ENCODE assay signal across 8 cellular contexts in genomic region chr3:42031808-42032475, GRCh38. TPM values are rescaled to one million over a fixed set of nuclear protein-coding genes. Genes with fewer than 3 reads are reported as not detected.
DNase-seq lines count a peak whose midpoint lies in the region; ATAC-seq and TF ChIP-seq lines count a peak whose summit lies in the region.

No MANE protein-coding gene starts in this region.

- H3K27me3 ChIP-seq in GM23248 (replicated peaks; ENCODE audit: insufficient read depth) (no peaks in the 10 kb centered on the region), ascending aorta (no peaks in the 10 kb centered on the region), gastrocnemius medialis (no peaks in the 10 kb centered on the region), MM.1S (replicated peaks; ENCODE audit: insufficient read depth, low read length) (no peaks in the 10 kb centered on the region)

- H3K9ac ChIP-seq in GM23248 (peak overlapping the region; percentile 73), MM.1S (ENCODE audit: low read length) (no peak overlapping the region)

- H3K4me1 ChIP-seq in GM23248 (ENCODE audit: insufficient read depth) (peaks cover 52% of the 10 kb centered on the region), ascending aorta (peaks cover 15 to 42% of the 10 kb centered on the region in 2 donors), gastrocnemius medialis (peaks cover 66 to 68% of the 10 kb centered on the region in 2 donors), MM.1S (ENCODE audit: low read length) (0 out of 2 replicates have a peak, but pooled peaks cover 9% of the 10 kb centered on the region)

- H3K79me2 ChIP-seq in GM23248 (ENCODE audit: insufficient read depth) (peaks cover 78% of the 10 kb centered on the region), MM.1S (ENCODE audit: low read length) (peaks cover 94% of the 10 kb centered on the region)

- H3F3A ChIP-seq in GM23248 (ENCODE audit: insufficient read depth), result peaks cover 39% of the 10 kb centered on the region
- H3F3A ChIP-seq in MM.1S (ENCODE audit: insufficient read depth, low read length), result no peaks in the 10 kb centered on the region

- ATAC-seq in gastrocnemius medialis, result no peak

- H3K9me2 ChIP-seq in GM23248 (ENCODE audit: insufficient read depth), result no peaks in the 10 kb centered on the region
- H3K9me2 ChIP-seq in MM.1S (replicated peaks; ENCODE audit: insufficient read depth, low read length), result no peaks in the 10 kb centered on the region

- peak overlapping the region; percentile 77 for H3K4me2 ChIP-seq in GM23248 (ENCODE audit: unreplicated experiment)
- H3K4me2 ChIP-seq in MM.1S (ENCODE audit: low read depth, low read length), result no peak overlapping the region

- H4K20me1 ChIP-seq in GM23248 (ENCODE audit: insufficient read depth) (no peaks in the 10 kb centered on the region), MM.1S (ENCODE audit: insufficient read depth, low read length) (peaks cover 5% of the 10 kb centered on the region; the same call in 1 of the 2 replicates)

- TF ChIP-seq POLR2A in gastrocnemius medialis (IDR thresholded peaks at IDR 0.05), result no peak

- intact Hi-C loops in ascending aorta (cut with DNase I) (no loop called here), gastrocnemius medialis (cut with DNase I; ENCODE audit: low total_unique reads) (no loop called here)

- H2AFZ ChIP-seq in GM23248 (no peak overlapping the region), MM.1S (ENCODE audit: low read length) (no peak overlapping the region)

- DNase-seq in GM23248, result peak; percentile 62
- DNase-seq in ascending aorta (ENCODE audit: low spot score in 2 of 2), result no peak
- peak; percentile 21 for DNase-seq in iPS-NIHi11 (ENCODE audit: low spot score)
- DNase-seq in gastrocnemius medialis, result no peak
- DNase-seq in MM.1S, result no peak
- no peak for DNase-seq in NOMO-1 treated with dmso at 0.1 percent for 144 hours (lab: John Stamatoyannopoulos, UW; ENCODE audit: unreplicated experiment)
- no peak for DNase-seq in GDM1 (lab: John Stamatoyannopoulos, UW)
- no peak for DNase-seq in occipital lobe (lab: John Stamatoyannopoulos, UW)

- in situ Hi-C loops in GM23248 (cut with MboI) (no loop called here), gastrocnemius medialis (cut with MboI; ENCODE audit: low sequenced_read_pairs in 4 of 4) (no loop called here)

- H3K9me3 ChIP-seq in GM23248 (ENCODE audit: low read depth) (no peaks in the 10 kb centered on the region), ascending aorta (no peaks in the 10 kb centered on the region), gastrocnemius medialis (no peaks in the 10 kb centered on the region), MM.1S (replicated peaks; ENCODE audit: insufficient read depth, low read length) (no peaks in the 10 kb centered on the region)

- peak overlapping the region; percentile 54 for H3K4me3 ChIP-seq in GM23248
- H3K4me3 ChIP-seq in ascending aorta, result no peak overlapping the region
- no peak overlapping the region for H3K4me3 ChIP-seq in gastrocnemius medialis
- H3K4me3 ChIP-seq in MM.1S (ENCODE audit: low read length), result no peak overlapping the region

- H3K36me3 ChIP-seq in GM23248 (ENCODE audit: low read depth) (no peaks in the 10 kb centered on the region), ascending aorta (no peaks in the 10 kb centered on the region), gastrocnemius medialis (peaks cover 0 to 6% of the 10 kb centered on the region in 2 donors), MM.1S (replicated peaks; ENCODE audit: insufficient read depth, low read length) (no peaks in the 10 kb centered on the region)

- H3K27ac ChIP-seq in GM23248, result peak overlapping the region; percentile 95
- peak overlapping the region; percentile 67 to 81 for H3K27ac ChIP-seq in ascending aorta
- peak overlapping the region; percentile 88 to 94 (median 91) for H3K27ac ChIP-seq in gastrocnemius medialis
- H3K27ac ChIP-seq in MM.1S (ENCODE audit: low read length), result no peak overlapping the region

- TF ChIP-seq CTCF in ascending aorta (IDR thresholded peaks at IDR 0.05) (no peak), gastrocnemius medialis (IDR thresholded peaks at IDR 0.05 in 4 of 5, conservative IDR thresholded peaks at IDR 0.05 in 1 of 5) (no peak), MM.1S (IDR thresholded peaks at IDR 0.05; ENCODE audit: low read length) (no peak)

- WGBS in GM23248 (ENCODE audit: low coverage in 1 of 2, low lambda C conversion rate in 2 of 2, missing lambda C conversion rate in 2 of 2), 2 experiments, result 25 to 33% methylated on average over 8 of the region's 8 CpGs

RNA-seq across cellular contexts. Expression of gene TRAK1, which starts 59.2 kb away (rescaled TPM):
- total RNA-seq in GM23248 (2014; rRNA removed; shearing (Covaris generic)), result 41.5 and 51.0 TPM in 2 replicates
- 13.6 and 13.7 TPM in 2 replicates for polyA plus RNA-seq in GM23248 (2016; fragmentation: Nextera tagmentation; extraction: Ambion mirVana)
- total RNA-seq in ascending aorta, result 37.5 TPM
- total RNA-seq in gastrocnemius medialis, result 100 to 1,000 TPM in 2 of 4 donors, 10 to 100 TPM in 2; 59.5 to 109 (median 98.6) TPM
- 46.3 TPM for total RNA-seq in occipital lobe

Comparison
In these comparisons a context has a peak if more than half of its experiments do, and no peak if none do; other contexts are left out.
1. DNase-seq: peak in GM23248 (single experiment) and iPS-NIHi11 (single experiment); none in ascending aorta (0 of 2), gastrocnemius medialis (0 of 2), MM.1S (single experiment), NOMO-1 treated with dmso at 0.1 percent for 144 hours (single experiment), GDM1 (single experiment) and occipital lobe (single experiment).